Comparison of ENCODE assay signal across 3 cellular contexts in genomic region chr11:89659414-89659813, GRCh38. TPM values are rescaled to one million over a fixed set of nuclear protein-coding genes. Genes with fewer than 3 reads are reported as not detected.
"Had no signal": no experiment of that assay in that cellular context is flagged by ENCODE, and none has a peak within 500 bp of the region (broad histone marks: within the 10 kb centered on the region; RNA-seq: fewer than 3 reads in every experiment).

No MANE protein-coding gene starts in this region.

RNA-seq across cellular contexts. Expression of gene TRIM77, which starts 50.7 kb away (rescaled TPM):
- total RNA-seq: LHCN-M2, M059J, MCF 10A had no signal
